In genomic region chr7:34823650-34824258, GRCh38 we compare ENCODE assay signal across 9 cellular contexts.
DNase-seq lines count a peak whose midpoint lies in the region; ATAC-seq and TF ChIP-seq lines count a peak whose summit lies in the region.
"Had no signal": no experiment of that assay in that cellular context is flagged by ENCODE, and none has a peak within 500 bp of the region (broad histone marks: within the 10 kb centered on the region; RNA-seq: fewer than 3 reads in every experiment).

No MANE protein-coding gene starts in this region.

- WGBS in neuronal stem cell (ENCODE audit: extremely low coverage in 2 of 2, insufficient read length in 2 of 2, insufficient replicate concordance in 1 of 2), 2 donors: no CpG with 5 or more reads among the region's 7 CpGs

- no peak overlapping the region for H2BK120ac ChIP-seq in neuronal stem cell (ENCODE audit: low read depth, low read length)

- TF ChIP-seq CTCF in OCI-LY3 (IDR thresholded peaks at IDR 0.05; ENCODE audit: low read depth, low read length) (peak; percentile 78), foreskin fibroblast (IDR thresholded peaks at IDR 0.05; ENCODE audit: low read depth, low read length) (peak; percentile 96), progenitor cell of endocrine pancreas (IDR thresholded peaks at IDR 0.05; ENCODE audit: unreplicated experiment) (peak; percentile 95)

- H3K79me2 ChIP-seq in OCI-LY3 (ENCODE audit: low read length): no peaks in the 10 kb centered on the region

- H3K14ac ChIP-seq in neuronal stem cell (ENCODE audit: low read length): no peak overlapping the region

- H3K4me1 Mint-ChIP-seq in CD4-positive, CD25-positive, alpha-beta regulatory T cell: peaks cover 0 to 3% (median 0%) of the 10 kb centered on the region in 4 donors
- H3K4me1 Mint-ChIP-seq in progenitor cell of endocrine pancreas (ENCODE audit: low read depth): peaks cover 2% of the 10 kb centered on the region

- no peaks in the 10 kb centered on the region for H3K36me3 ChIP-seq in CD4-positive, CD25-positive, alpha-beta regulatory T cell (ENCODE audit: control insufficient read depth, insufficient read depth, low read length)
- H3K36me3 ChIP-seq in OCI-LY3 (replicated peaks; ENCODE audit: low read depth, low read length) (no peaks in the 10 kb centered on the region), neuronal stem cell (replicated peaks in 1 of 2; ENCODE audit: control insufficient read depth in 2 of 2, insufficient read depth in 2 of 2, low read length in 2 of 2) (no peaks in the 10 kb centered on the region)

- H2BK12ac ChIP-seq in neuronal stem cell (ENCODE audit: low read length): no peak overlapping the region

- H3K18ac ChIP-seq in neuronal stem cell (ENCODE audit: low read length): no peak overlapping the region

- H4K91ac ChIP-seq in neuronal stem cell (ENCODE audit: low read depth, low read length, poor library complexity): no peak overlapping the region

- no peaks in the 10 kb centered on the region for H3K9me3 Mint-ChIP-seq in CD4-positive, CD25-positive, alpha-beta regulatory T cell
- H3K9me3 Mint-ChIP-seq in progenitor cell of endocrine pancreas (ENCODE audit: low read depth): no peaks in the 10 kb centered on the region
- H3K9me3 Mint-ChIP-seq: T-helper 1 cell treated with Interleukin-12 subunit alpha and Interleukin-12 subunit beta and Interleukin-4 antibody, amounts not matched to agents 30 μg/mL and 1 μg/mL, for 36 hours had no signal

- H3K27me3 Mint-ChIP-seq in CD4-positive, CD25-positive, alpha-beta regulatory T cell: peaks cover 6% of the 10 kb centered on the region
- H3K27me3 Mint-ChIP-seq in progenitor cell of endocrine pancreas: no peaks in the 10 kb centered on the region

- no peaks in the 10 kb centered on the region for H3K4me1 ChIP-seq in CD4-positive, CD25-positive, alpha-beta regulatory T cell (ENCODE audit: control insufficient read depth, insufficient read depth, low read length, poor library complexity, severe bottlenecking)
- H3K4me1 ChIP-seq in OCI-LY3 (ENCODE audit: low read length): no peaks in the 10 kb centered on the region
- H3K4me1 ChIP-seq in neuronal stem cell (ENCODE audit: control insufficient read depth in 2 of 2, insufficient read depth in 1 of 2, low read depth in 1 of 2, low read length in 2 of 2): peaks cover 0 to 4% of the 10 kb centered on the region in 2 donors

- no peaks in the 10 kb centered on the region for H3K79me1 ChIP-seq in neuronal stem cell (ENCODE audit: low read depth, low read length)

- no peak overlapping the region for H3K4ac ChIP-seq in neuronal stem cell (ENCODE audit: low read length)

- H3K27me3 ChIP-seq in CD4-positive, CD25-positive, alpha-beta regulatory T cell (ENCODE audit: control insufficient read depth, insufficient read depth, low read length): no peaks in the 10 kb centered on the region
- H3K27me3 ChIP-seq in OCI-LY3 (ENCODE audit: low read depth, low read length) (0 out of 2 replicates have a peak, but pooled peaks cover 4% of the 10 kb centered on the region), neuronal stem cell (ENCODE audit: control insufficient read depth in 3 of 3, insufficient read depth in 3 of 3, low read depth in 1 of 3, low read length in 3 of 3) (no peaks in the 10 kb centered on the region)

- no peaks in the 10 kb centered on the region for H3K36me3 Mint-ChIP-seq in CD4-positive, CD25-positive, alpha-beta regulatory T cell
- H3K36me3 Mint-ChIP-seq in progenitor cell of endocrine pancreas (ENCODE audit: insufficient read depth): no peaks in the 10 kb centered on the region

- H3K4me3 ChIP-seq in CD4-positive, CD25-positive, alpha-beta regulatory T cell (ENCODE audit: low read depth, low read length): no peak overlapping the region
- H3K4me3 ChIP-seq in OCI-LY3 (ENCODE audit: low read length) (no peak overlapping the region), foreskin fibroblast (ENCODE audit: low read depth in 1 of 2, low read length in 2 of 2) (no peak overlapping the region), neuronal stem cell (ENCODE audit: low read length in 2 of 2) (no peak overlapping the region)

- no peak overlapping the region for H4K8ac ChIP-seq in neuronal stem cell (ENCODE audit: low read depth, low read length)

- H3K27ac ChIP-seq in CD4-positive, CD25-positive, alpha-beta regulatory T cell (ENCODE audit: insufficient read depth, low read length, poor library complexity, severe bottlenecking): no peak overlapping the region
- no peak overlapping the region for H3K27ac ChIP-seq in OCI-LY3 (ENCODE audit: low read length)
- H3K27ac ChIP-seq in neuronal stem cell (replicated peaks; ENCODE audit: low read length): no peak overlapping the region

- H2BK5ac ChIP-seq in neuronal stem cell (ENCODE audit: low read length): no peak overlapping the region

- H3K23ac ChIP-seq in neuronal stem cell (ENCODE audit: low read depth, low read length, poor library complexity): no peak overlapping the region

- no peak overlapping the region for H3K9ac ChIP-seq in OCI-LY3 (ENCODE audit: low read length)
- no peak overlapping the region for H3K9ac ChIP-seq in neuronal stem cell (ENCODE audit: low read depth, low read length, poor library complexity)

- no peaks in the 10 kb centered on the region for H4K20me1 ChIP-seq in OCI-LY3 (ENCODE audit: insufficient read depth, low read length)

- H2AK5ac ChIP-seq in neuronal stem cell (ENCODE audit: low read depth, low read length): no peak overlapping the region

- H2BK15ac ChIP-seq in neuronal stem cell (ENCODE audit: low read length): no peak overlapping the region

- H2AFZ ChIP-seq in OCI-LY3 (ENCODE audit: low read depth, low read length) (no peak overlapping the region), neuronal stem cell (ENCODE audit: low read length) (no peak overlapping the region)

- peak; percentile 5 to 55 (median 38) for DNase-seq in CD4-positive, CD25-positive, alpha-beta regulatory T cell
- peak; percentile 7 for DNase-seq in activated T-helper 1 cell treated with Interleukin-2 at 50 U/mL for 16 hours (ENCODE audit: low read depth)
- peak; percentile 20 to 64 for DNase-seq in foreskin fibroblast
- DNase-seq in progenitor cell of endocrine pancreas (ENCODE audit: low spot score, unreplicated experiment): peak; percentile 54
- DNase-seq in neuronal stem cell (ENCODE audit: low spot score): no peak

- H3K4me2 ChIP-seq in OCI-LY3 (ENCODE audit: low read length) (no peak overlapping the region), neuronal stem cell (ENCODE audit: insufficient read depth, low read length, poor library complexity, severe bottlenecking) (no peak overlapping the region)

- H3K27ac Mint-ChIP-seq in CD4-positive, CD25-positive, alpha-beta regulatory T cell: peak overlapping the region in 1 of 3 donors; percentile 43
- H3K27ac Mint-ChIP-seq in progenitor cell of endocrine pancreas: no peak overlapping the region
- H3K27ac Mint-ChIP-seq: T-helper 1 cell treated with Interleukin-12 subunit alpha and Interleukin-12 subunit beta and Interleukin-4 antibody, amounts not matched to agents 30 μg/mL and 1 μg/mL, for 36 hours had no signal

- H3K4me3 Mint-ChIP-seq in CD4-positive, CD25-positive, alpha-beta regulatory T cell: no peak overlapping the region
- no peak overlapping the region for H3K4me3 Mint-ChIP-seq in progenitor cell of endocrine pancreas (ENCODE audit: low read depth)
- H3K4me3 Mint-ChIP-seq: T-helper 1 cell treated with Interleukin-12 subunit alpha and Interleukin-12 subunit beta and Interleukin-4 antibody, amounts not matched to agents 30 μg/mL and 1 μg/mL, for 36 hours had no signal

- H3K9me3 ChIP-seq in CD4-positive, CD25-positive, alpha-beta regulatory T cell (ENCODE audit: control insufficient read depth in 2 of 2, low read length in 2 of 2): no peaks in the 10 kb centered on the region
- H3K9me3 ChIP-seq in OCI-LY3 (ENCODE audit: insufficient read depth, low read length): no peaks in the 10 kb centered on the region
- H3K9me3 ChIP-seq in neuronal stem cell (replicated peaks in 1 of 2; ENCODE audit: control insufficient read depth in 2 of 2, insufficient read depth in 1 of 2, low read depth in 1 of 2, low read length in 2 of 2): no peaks in the 10 kb centered on the region

- peak; percentile 56 to 62 for ATAC-seq in CD4-positive, CD25-positive, alpha-beta regulatory T cell (ENCODE audit: low read depth in 2 of 2)
- ATAC-seq in GM18909 (IDR thresholded peaks at IDR 0.05; ENCODE audit: poor library complexity, unreplicated experiment) (peak; percentile 91), HG03342 (IDR thresholded peaks at IDR 0.05; ENCODE audit: unreplicated experiment) (peak; percentile 89)
